ENCODE assay signal across 32 cellular contexts in genomic region chr3:193720169-193720568, GRCh38.
"Had no signal": no experiment of that assay in that cellular context is flagged by ENCODE, and none has a peak within 500 bp of the region (broad histone marks: within the 10 kb centered on the region; RNA-seq: fewer than 3 reads in every experiment).

No MANE protein-coding gene starts in this region.

- H3K4me3 ChIP-seq: adrenal gland, ascending aorta, body of pancreas, breast epithelium, cardiac muscle cell had no signal

- H3K4me1 ChIP-seq: adrenal gland, ascending aorta, body of pancreas, breast epithelium had no signal

- H3K9me3 ChIP-seq: adrenal gland, body of pancreas had no signal

- FAIRE-seq: astrocyte had no signal

- H3K27me3 ChIP-seq: adrenal gland, ascending aorta, body of pancreas, breast epithelium, cardiac muscle cell had no signal

- H3K36me3 ChIP-seq: adrenal gland, ascending aorta, brain microvascular endothelial cell, breast epithelium, cardiac muscle cell had no signal

- DNase-seq: activated effector memory CD4-positive, alpha-beta T cell treated with anti-CD3 and anti-CD28 coated beads, Interleukin-2, amount 50 U/mL, for 16 hours; activated effector memory CD4-positive, alpha-beta T cell treated with Interleukin-2 at 50 U/mL for 16 hours; activated gamma-delta T cell; activated gamma-delta T cell treated with Interleukin-2 at 50 U/mL for 16 hours; activated naive CD4-positive, alpha-beta T cell; activated naive CD4-positive, alpha-beta T cell treated with anti-CD3 and anti-CD28 coated beads for 36 hours; activated naive CD4-positive, alpha-beta T cell treated with anti-CD3 and anti-CD28 coated beads, Interleukin-2, amount 10 ng/mL, durations not matched to agents 7 days and 5 days; activated naive CD4-positive, alpha-beta T cell treated with anti-CD3 and anti-CD28 coated beads, Interleukin-2, amount 50 U/mL, for 16 hours; activated naive CD4-positive, alpha-beta T cell treated with Interleukin-2 at 50 U/mL for 16 hours; activated naive CD8-positive, alpha-beta T cell treated with anti-CD3 and anti-CD28 coated beads for 36 hours; activated naive CD8-positive, alpha-beta T cell treated with anti-CD3 and anti-CD28 coated beads, Interleukin-2, amount 10 ng/mL, durations not matched to agents 7 days and 5 days; activated naive CD8-positive, alpha-beta T cell treated with anti-CD3 and anti-CD28 coated beads, Interleukin-2, amount 50 U/mL, for 24 hours; activated T-cell treated with anti-CD3 and anti-CD28 coated beads, Interleukin-2, amount 50 U/mL, for 24 hours; activated T-cell treated with anti-CD3 and anti-CD28 coated beads, Interleukin-2, amount 50 U/mL, for 4 hours; activated T-cell treated with anti-CD3 and anti-CD28 coated beads, Interleukin-2, amount 50 U/mL, for 48 hours; activated T-cell treated with anti-CD3 and anti-CD28 coated beads, Interleukin-2, amount 50 U/mL, for 72 hours; adrenal gland; amniotic stem cell; amygdala; anterior cingulate cortex; aorta; body of pancreas; brain microvascular endothelial cell; caudate nucleus; central memory CD4-positive, alpha-beta T cell; cerebellar nuclear complex had no signal

- H3K27ac ChIP-seq: adrenal gland, ascending aorta, body of pancreas, brain microvascular endothelial cell, breast epithelium, cardiac muscle cell had no signal

- ATAC-seq: activated naive CD4-positive, alpha-beta T cell treated with anti-CD3 and anti-CD28 coated beads, Interleukin-2, amount 50 U/mL, for 72 hours; activated naive CD8-positive, alpha-beta T cell treated with anti-CD3 and anti-CD28 coated beads, Interleukin-2, amount 50 U/mL, for 24 hours; activated T-cell treated with anti-CD3 and anti-CD28 coated beads, Interleukin-2, amount 50 U/mL, for 4 hours; activated T-cell treated with anti-CD3 and anti-CD28 coated beads, Interleukin-2, amount 50 U/mL, for 72 hours; activated T-helper 17 cell treated with anti-CD3 and anti-CD28 coated beads, Interleukin-2, amount 50 U/mL, for 72 hours; body of pancreas had no signal
